1 cellular context compared by ENCODE assay signal in genomic region chr13:46712524-46712923, GRCh38.
TF ChIP-seq lines count a peak whose summit lies in the region.

No MANE protein-coding gene starts in this region.

TF ChIP-seq in IMR-90, 13 proteins besides CTCF, POLR2A, EP300 and RAD21 (continued from another document):
- TF ChIP-seq SMC3 (IDR thresholded peaks at IDR 0.05; ENCODE audit: low read depth, low read length) (no peak), MAZ (IDR thresholded peaks at IDR 0.05; ENCODE audit: borderline replicate concordance, low read depth, low read length) (no peak), USF2 (IDR thresholded peaks at IDR 0.05; ENCODE audit: low read depth, low read length) (no peak), ELK1 (IDR thresholded peaks at IDR 0.05; ENCODE audit: borderline replicate concordance, low read depth, low read length) (no peak), CHD1 (IDR thresholded peaks at IDR 0.05; ENCODE audit: low read depth, low read length) (no peak), CEBPB (IDR thresholded peaks at IDR 0.05; ENCODE audit: low read depth, low read length) (no peak), FOS (IDR thresholded peaks at IDR 0.05; ENCODE audit: low read depth, low read length) (no peak), NFE2L2 (IDR thresholded peaks at IDR 0.05; ENCODE audit: low read depth, low read length) (no peak)
TF ChIP-seq in IMR-90: peak in this region for 0.
